In genomic region chr17:352421-353212, GRCh38 we compare ENCODE assay signal across 8 cellular contexts. TPM values are rescaled to one million over a fixed set of nuclear protein-coding genes. Genes with fewer than 3 reads are reported as not detected.
DNase-seq lines count a peak whose midpoint lies in the region; ATAC-seq and TF ChIP-seq lines count a peak whose summit lies in the region.

A gene with protein sequence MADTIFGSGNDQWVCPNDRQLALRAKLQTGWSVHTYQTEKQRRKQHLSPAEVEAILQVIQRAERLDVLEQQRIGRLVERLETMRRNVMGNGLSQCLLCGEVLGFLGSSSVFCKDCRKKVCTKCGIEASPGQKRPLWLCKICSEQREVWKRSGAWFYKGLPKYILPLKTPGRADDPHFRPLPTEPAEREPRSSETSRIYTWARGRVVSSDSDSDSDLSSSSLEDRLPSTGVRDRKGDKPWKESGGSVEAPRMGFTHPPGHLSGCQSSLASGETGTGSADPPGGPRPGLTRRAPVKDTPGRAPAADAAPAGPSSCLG (minus strand): TSS chr17:352807. CDS start chr17:327543, 25,264 bp downstream.

- CTCF ChIA-PET in HEK293 (lab: Yijun Ruan, JAX): interaction anchor here (0.6 to 0.7 kb wide), 2 partner anchors 19 to 46 kb away, joined by 3 read pairs; no protein-coding TSS in a partner anchor

- peak within 1 kb of the TSS; percentile 49; the same call in 1 of the 2 replicates for H3K27ac ChIP-seq in HEK293 (ENCODE audit: extremely low read depth, low read depth, low read length)
- H3K27ac ChIP-seq in SJCRH30: peak within 1 kb of the TSS; percentile 81
- H3K27ac ChIP-seq in left ventricle myocardium inferior (replicated peaks): peak within 1 kb of the TSS; percentile 91
- peak within 1 kb of the TSS; percentile 52 to 80 (median 61) for H3K27ac ChIP-seq in sigmoid colon

- ATAC-seq in GM21390 (IDR thresholded peaks at IDR 0.05; ENCODE audit: unreplicated experiment) (no peak), GM18861 (IDR thresholded peaks at IDR 0.05; ENCODE audit: unreplicated experiment) (no peak)

- POLR2A ChIA-PET in HEK293 (lab: Yijun Ruan, JAX): no interaction called here

- H3K4me1 ChIP-seq in HEK293 (ENCODE audit: control insufficient read depth, insufficient read depth, low read length) (peaks cover 13% of the 10 kb centered on the region), SJCRH30 (peaks cover 4% of the 10 kb centered on the region; the same call in 1 of the 2 replicates), left ventricle myocardium inferior (peaks cover 63% of the 10 kb centered on the region), sigmoid colon (peaks cover 0 to 15% (median 8%) of the 10 kb centered on the region in 4 donors)

- no peak for TF ChIP-seq CTCF in HEK293 (tag by site-specific recombination; IDR thresholded peaks at IDR 0.05)
- TF ChIP-seq CTCF in left ventricle myocardium inferior (IDR thresholded peaks at IDR 0.05; ENCODE audit: borderline replicate concordance): no peak
- no peak for TF ChIP-seq CTCF in sigmoid colon (IDR thresholded peaks at IDR 0.05)

- no peak within 1 kb of the TSS for H3K4me3 ChIP-seq in HEK293 (ENCODE audit: low read depth, low read length)
- H3K4me3 ChIP-seq in SJCRH30: peak within 1 kb of the TSS; percentile 64
- peak within 1 kb of the TSS; percentile 12 for H3K4me3 ChIP-seq in left ventricle myocardium inferior
- H3K4me3 ChIP-seq in sigmoid colon: no peak within 1 kb of the TSS

- TF ChIP-seq EP300 in sigmoid colon (IDR thresholded peaks at IDR 0.05): peak in 2 of 4 donors; percentile 52 to 53

- H3K9me3 ChIP-seq in HEK293 (ENCODE audit: control insufficient read depth, insufficient read depth, low read depth, low read length): no peaks in the 10 kb centered on the region
- H3K9me3 ChIP-seq in SJCRH30 (replicated peaks): no peaks in the 10 kb centered on the region
- no peaks in the 10 kb centered on the region for H3K9me3 ChIP-seq in left ventricle myocardium inferior (replicated peaks)
- no peaks in the 10 kb centered on the region for H3K9me3 ChIP-seq in sigmoid colon

- peak; percentile 64 to 73 for DNase-seq in SJCRH30
- no peak for DNase-seq in left ventricle myocardium inferior
- no peak for DNase-seq in sigmoid colon
- DNase-seq in activated CD8-positive, alpha-beta memory T cell treated with anti-CD3 and anti-CD28 coated beads, Interleukin-2, amount 50 U/mL, for 4 hours: no peak
- no peak for DNase-seq in NOMO-1 (lab: John Stamatoyannopoulos, UW; ENCODE audit: unreplicated experiment in 2 of 2)

- no peak for TF ChIP-seq POLR2A in sigmoid colon (IDR thresholded peaks at IDR 0.05)

- H3K27me3 ChIP-seq in SJCRH30 (no peaks in the 10 kb centered on the region), left ventricle myocardium inferior (ENCODE audit: low read depth) (no peaks in the 10 kb centered on the region), sigmoid colon (no peaks in the 10 kb centered on the region)

- H3K36me3 ChIP-seq in HEK293 (ENCODE audit: control insufficient read depth in 2 of 2, insufficient read depth in 1 of 2, low read length in 2 of 2) (no peaks in the 10 kb centered on the region), SJCRH30 (no peaks in the 10 kb centered on the region), left ventricle myocardium inferior (no peaks in the 10 kb centered on the region), sigmoid colon (no peaks in the 10 kb centered on the region)

- 8 to 41% methylated on average over 22 of the region's 22 CpGs for WGBS in sigmoid colon, 2 donors

- intact Hi-C loops in left ventricle myocardium inferior (cut with micrococcal nuclease) (no loop called here), sigmoid colon (cut with DNase I) (no loop called here)

TF ChIP-seq in HEK293, 187 proteins besides CTCF, POLR2A, EP300 and RAD21 (continues in another document):
- TF ChIP-seq ZEB2 (tag by site-specific recombination; IDR thresholded peaks at IDR 0.05): peak; percentile 73; the same call in 1 of the 2 replicates
- TF ChIP-seq, protein P1, sequence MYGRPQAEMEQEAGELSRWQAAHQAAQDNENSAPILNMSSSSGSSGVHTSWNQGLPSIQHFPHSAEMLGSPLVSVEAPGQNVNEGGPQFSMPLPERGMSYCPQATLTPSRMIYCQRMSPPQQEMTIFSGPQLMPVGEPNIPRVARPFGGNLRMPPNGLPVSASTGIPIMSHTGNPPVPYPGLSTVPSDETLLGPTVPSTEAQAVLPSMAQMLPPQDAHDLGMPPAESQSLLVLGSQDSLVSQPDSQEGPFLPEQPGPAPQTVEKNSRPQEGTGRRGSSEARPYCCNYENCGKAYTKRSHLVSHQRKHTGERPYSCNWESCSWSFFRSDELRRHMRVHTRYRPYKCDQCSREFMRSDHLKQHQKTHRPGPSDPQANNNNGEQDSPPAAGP (tag by site-specific recombination; IDR thresholded peaks at IDR 0.05): peak; percentile 58; the same call in 1 of the 2 replicates
- peak; percentile 19 for TF ChIP-seq SETDB1 (IDR thresholded peaks at IDR 0.05; ENCODE audit: insufficient read length, low read length)
- TF ChIP-seq, protein P2, sequence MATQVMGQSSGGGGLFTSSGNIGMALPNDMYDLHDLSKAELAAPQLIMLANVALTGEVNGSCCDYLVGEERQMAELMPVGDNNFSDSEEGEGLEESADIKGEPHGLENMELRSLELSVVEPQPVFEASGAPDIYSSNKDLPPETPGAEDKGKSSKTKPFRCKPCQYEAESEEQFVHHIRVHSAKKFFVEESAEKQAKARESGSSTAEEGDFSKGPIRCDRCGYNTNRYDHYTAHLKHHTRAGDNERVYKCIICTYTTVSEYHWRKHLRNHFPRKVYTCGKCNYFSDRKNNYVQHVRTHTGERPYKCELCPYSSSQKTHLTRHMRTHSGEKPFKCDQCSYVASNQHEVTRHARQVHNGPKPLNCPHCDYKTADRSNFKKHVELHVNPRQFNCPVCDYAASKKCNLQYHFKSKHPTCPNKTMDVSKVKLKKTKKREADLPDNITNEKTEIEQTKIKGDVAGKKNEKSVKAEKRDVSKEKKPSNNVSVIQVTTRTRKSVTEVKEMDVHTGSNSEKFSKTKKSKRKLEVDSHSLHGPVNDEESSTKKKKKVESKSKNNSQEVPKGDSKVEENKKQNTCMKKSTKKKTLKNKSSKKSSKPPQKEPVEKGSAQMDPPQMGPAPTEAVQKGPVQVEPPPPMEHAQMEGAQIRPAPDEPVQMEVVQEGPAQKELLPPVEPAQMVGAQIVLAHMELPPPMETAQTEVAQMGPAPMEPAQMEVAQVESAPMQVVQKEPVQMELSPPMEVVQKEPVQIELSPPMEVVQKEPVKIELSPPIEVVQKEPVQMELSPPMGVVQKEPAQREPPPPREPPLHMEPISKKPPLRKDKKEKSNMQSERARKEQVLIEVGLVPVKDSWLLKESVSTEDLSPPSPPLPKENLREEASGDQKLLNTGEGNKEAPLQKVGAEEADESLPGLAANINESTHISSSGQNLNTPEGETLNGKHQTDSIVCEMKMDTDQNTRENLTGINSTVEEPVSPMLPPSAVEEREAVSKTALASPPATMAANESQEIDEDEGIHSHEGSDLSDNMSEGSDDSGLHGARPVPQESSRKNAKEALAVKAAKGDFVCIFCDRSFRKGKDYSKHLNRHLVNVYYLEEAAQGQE (tag by site-specific recombination; IDR thresholded peaks at IDR 0.05): 0 out of 2 replicates have a peak, but pooled peaks have one; percentile 10
- 0 out of 2 replicates have a peak, but pooled peaks have one; percentile 18 for TF ChIP-seq GLIS2 (tag by site-specific recombination; IDR thresholded peaks at IDR 0.05)
- TF ChIP-seq ZBTB8A (tag by site-specific recombination; IDR thresholded peaks at IDR 0.05): peak; percentile 40; the same call in 1 of the 2 replicates
- peak; percentile 38; the same call in 1 of the 2 replicates for TF ChIP-seq ZNF639 (tag by site-specific recombination; IDR thresholded peaks at IDR 0.05)
- TF ChIP-seq ZNF623 (tag by site-specific recombination; IDR thresholded peaks at IDR 0.05): peak; percentile 14; the same call in 1 of the 2 replicates
- TF ChIP-seq ZBTB11 (tag by site-specific recombination; conservative IDR thresholded peaks at IDR 0.05; ENCODE audit: low read depth): peak; percentile 32
- 0 out of 2 replicates have a peak, but pooled peaks have one; percentile 5 for TF ChIP-seq IKZF3 (tag by site-specific recombination; IDR thresholded peaks at IDR 0.05)
- TF ChIP-seq ZNF600 (tag by site-specific recombination; IDR thresholded peaks at IDR 0.05): peak; percentile 87; the same call in 1 of the 2 replicates

RNA-seq across cellular contexts. Expression of the gene that starts here (rescaled TPM):
- total RNA-seq in SJCRH30 (2014; rRNA removed; shearing (Covaris generic)): 2.6 and 3.0 TPM in 2 replicates
- total RNA-seq in left ventricle myocardium inferior: 4.0 TPM
- total RNA-seq in sigmoid colon: 10 to 100 TPM in 1 of 4 donors, 1 to 10 TPM in 3; 1.8 to 12.7 (median 3.1) TPM
- 10 to 100 TPM; 14.2 to 23.1 (median 15.0) TPM for polyA plus RNA-seq in sigmoid colon

Comparison
In these comparisons a context has a peak if more than half of its experiments do, and no peak if none do; other contexts are left out.
1. H3K4me3 ChIP-seq: peak in SJCRH30 (single experiment) and left ventricle myocardium inferior (single experiment); none in HEK293 (single experiment) and sigmoid colon (0 of 4).
2. DNase-seq: peak in SJCRH30 (2 of 2); none in left ventricle myocardium inferior (single experiment), sigmoid colon (single experiment), activated CD8-positive, alpha-beta memory T cell treated with anti-CD3 and anti-CD28 coated beads, Interleukin-2, amount 50 U/mL, for 4 hours (single experiment) and NOMO-1 (0 of 2).
3. Peak in every context shown above with its lines, with median percentiles within 50 percentile points of each other: H3K27ac ChIP-seq.